In genomic region chr13:108365255-108365654, GRCh38 we compare ENCODE assay signal across 18 cellular contexts.
"Had no signal": no experiment of that assay in that cellular context is flagged by ENCODE, and none has a peak within 500 bp of the region (broad histone marks: within the 10 kb centered on the region; RNA-seq: fewer than 3 reads in every experiment).

No MANE protein-coding gene starts in this region.

- ATAC-seq: Right ventricle myocardium inferior had no signal

- DNase-seq: KBM-7, NCI-H1092, NCI-H1436, NCI-H187, NCI-H2029, NCI-H2081 treated with DMSO at 0.1 percent for 48 hours, NCI-H2171, NCI-H226, NCI-H446, NCI-H510A, NCI-H524 treated with DMSO at 0.1 percent for 48 hours, NCI-H69, NCI-H774, OCI-M1, PC-9, Peyer's patch, SIG-M5 had no signal
